Comparison of ENCODE assay signal across 13 cellular contexts in the genomic region with DNA sequence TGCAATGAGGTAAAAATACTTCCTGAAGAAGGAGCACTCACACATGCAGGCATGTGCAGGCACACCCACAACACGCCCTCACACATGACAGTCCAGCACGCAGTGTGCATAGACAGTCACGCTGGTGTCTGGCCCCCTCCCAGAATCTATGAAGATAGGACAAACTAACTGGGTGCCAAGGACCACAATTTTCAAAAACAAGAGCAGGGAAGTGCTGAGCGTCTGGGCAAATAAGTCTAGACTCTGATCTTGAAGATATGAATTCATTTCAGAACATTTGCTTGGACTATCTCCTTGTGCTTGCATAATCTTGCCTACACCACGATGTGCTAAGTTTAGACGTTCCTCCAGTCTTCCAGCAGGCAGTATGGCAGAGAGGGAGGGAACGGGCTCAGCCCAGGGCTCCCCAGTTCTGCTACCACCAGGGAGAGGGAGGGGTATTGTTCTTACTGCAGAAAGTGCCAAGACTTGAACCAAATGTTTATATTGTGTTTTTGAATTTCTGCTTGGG.
DNase-seq lines count a peak whose midpoint lies in the region; ATAC-seq and TF ChIP-seq lines count a peak whose summit lies in the region.
"Had no signal": no experiment of that assay in that cellular context is flagged by ENCODE, and none has a peak within 500 bp of the region (broad histone marks: within the 10 kb centered on the region; RNA-seq: fewer than 3 reads in every experiment).

No MANE protein-coding gene starts in this region.

- no peak for TF ChIP-seq CTCF in fibroblast of pulmonary artery (IDR thresholded peaks at IDR 0.05; ENCODE audit: low read length, missing control alignments)

- H3K27me3 ChIP-seq in aorta (ENCODE audit: control insufficient read depth in 1 of 2, insufficient read depth in 2 of 2, low read length in 1 of 2): no peaks in the 10 kb centered on the region

- intact Hi-C loops in activated CD4-positive, alpha-beta T cell treated with anti-CD3 and anti-CD28 coated beads, Interleukin-2, amount 10 ng/mL, durations not matched to agents 24 days and 14 days (cut with micrococcal nuclease): no loop called here
- intact Hi-C loops in aorta (cut with DNase I): loop anchor here (10.0 kb wide), 2 partner anchors 283 to 827 kb away; no protein-coding TSS in a partner anchor

- H3K27me3 Mint-ChIP-seq in activated CD4-positive, alpha-beta T cell treated with anti-CD3 and anti-CD28 coated beads, Interleukin-2, amount 10 ng/mL, durations not matched to agents 24 days and 14 days: no peaks in the 10 kb centered on the region
- H3K27me3 Mint-ChIP-seq: activated naive CD8-positive, alpha-beta T cell treated with anti-CD3 and anti-CD28 coated beads for 36 hours had no signal

- H3K36me3 Mint-ChIP-seq in activated CD4-positive, alpha-beta T cell treated with anti-CD3 and anti-CD28 coated beads, Interleukin-2, amount 10 ng/mL, durations not matched to agents 24 days and 14 days (ENCODE audit: low read depth): no peaks in the 10 kb centered on the region
- H3K36me3 Mint-ChIP-seq: activated naive CD8-positive, alpha-beta T cell treated with anti-CD3 and anti-CD28 coated beads for 36 hours had no signal

- H3K4me3 ChIP-seq in fibroblast of pulmonary artery (replicated peaks; ENCODE audit: low read depth, low read length) (no peak overlapping the region), aorta (ENCODE audit: low read length in 2 of 2) (no peak overlapping the region)
- H3K4me3 ChIP-seq: HAP-1 had no signal

- H3K27ac ChIP-seq in aorta (ENCODE audit: low read depth in 1 of 2, low read length in 2 of 2): peak overlapping the region in 1 of 2 donors; percentile 65

- DNase-seq in activated CD4-positive, alpha-beta T cell treated with anti-CD3 and anti-CD28 coated beads, Interleukin-2, amount 10 ng/mL, durations not matched to agents 24 days and 14 days: peak; percentile 61
- no peak for DNase-seq in activated CD4-positive, alpha-beta T cell treated with anti-CD3 and anti-CD28 coated beads, Interleukin-2, amount 50 U/mL, for 1 hour
- peak; percentile 42 for DNase-seq in fibroblast of pulmonary artery (ENCODE audit: low read depth)
- DNase-seq in occipital lobe (lab: John Stamatoyannopoulos, UW): peak; percentile 21
- peak; percentile 81 to 85 for DNase-seq in aorta
- DNase-seq in stimulated activated CD4-positive, alpha-beta T cell treated with anti-CD3 and anti-CD28 coated beads, Interleukin-1b, Interleukin-23, amount 100 ng/mL, for 48 hours: no peak
- DNase-seq in KG1 (lab: John Stamatoyannopoulos, UW): no peak
- DNase-seq: activated naive CD8-positive, alpha-beta T cell treated with anti-CD3 and anti-CD28 coated beads for 36 hours; GF-D8; NCI-H187 had no signal

- H3K9me3 Mint-ChIP-seq in activated CD4-positive, alpha-beta T cell treated with anti-CD3 and anti-CD28 coated beads, Interleukin-2, amount 10 ng/mL, durations not matched to agents 24 days and 14 days: peaks cover 5% of the 10 kb centered on the region
- H3K9me3 Mint-ChIP-seq: activated naive CD8-positive, alpha-beta T cell treated with anti-CD3 and anti-CD28 coated beads for 36 hours had no signal

- peaks cover 2 to 4% of the 10 kb centered on the region in 2 donors for H3K4me1 ChIP-seq in aorta (ENCODE audit: control insufficient read depth in 1 of 2, insufficient read depth in 2 of 2, low read length in 2 of 2)
- H3K4me1 ChIP-seq: HAP-1 had no signal

- H3K4me1 Mint-ChIP-seq in activated CD4-positive, alpha-beta T cell treated with anti-CD3 and anti-CD28 coated beads, Interleukin-2, amount 10 ng/mL, durations not matched to agents 24 days and 14 days: peaks cover 37% of the 10 kb centered on the region

- peak; percentile 87 for ATAC-seq in aorta (ENCODE audit: low FRiP score)
- ATAC-seq in HG03039 (IDR thresholded peaks at IDR 0.05; ENCODE audit: unreplicated experiment): no peak
- ATAC-seq: activated CD4-positive, CD25-positive, alpha-beta regulatory T cell treated with anti-CD3 and anti-CD28 coated beads, Interleukin-2, amount 50 U/mL, for 24 hours had no signal

- H3K4me3 Mint-ChIP-seq in activated CD4-positive, alpha-beta T cell treated with anti-CD3 and anti-CD28 coated beads, Interleukin-2, amount 10 ng/mL, durations not matched to agents 24 days and 14 days: no peak overlapping the region
- H3K4me3 Mint-ChIP-seq: activated naive CD8-positive, alpha-beta T cell treated with anti-CD3 and anti-CD28 coated beads for 36 hours had no signal

- WGBS in aorta, 2 donors: 2 to 3% methylated on average over 7 of the region's 7 CpGs

- no peak overlapping the region for H3K27ac Mint-ChIP-seq in activated CD4-positive, alpha-beta T cell treated with anti-CD3 and anti-CD28 coated beads, Interleukin-2, amount 10 ng/mL, durations not matched to agents 24 days and 14 days
- H3K27ac Mint-ChIP-seq: activated naive CD8-positive, alpha-beta T cell treated with anti-CD3 and anti-CD28 coated beads for 36 hours had no signal

- no peaks in the 10 kb centered on the region for H3K36me3 ChIP-seq in aorta (ENCODE audit: control insufficient read depth in 1 of 2, insufficient read depth in 2 of 2, low read length in 1 of 2)
- H3K36me3 ChIP-seq: HAP-1 had no signal

- no peaks in the 10 kb centered on the region for H3K9me3 ChIP-seq in aorta (ENCODE audit: control insufficient read depth, low read length)
- H3K9me3 ChIP-seq: HAP-1 had no signal

Comparison
In these comparisons a context has a peak if more than half of its experiments do, and no peak if none do; other contexts are left out.
1. DNase-seq: peak in activated CD4-positive, alpha-beta T cell treated with anti-CD3 and anti-CD28 coated beads, Interleukin-2, amount 10 ng/mL, durations not matched to agents 24 days and 14 days (single experiment), fibroblast of pulmonary artery (single experiment), occipital lobe (single experiment) and aorta (2 of 2); none in activated CD4-positive, alpha-beta T cell treated with anti-CD3 and anti-CD28 coated beads, Interleukin-2, amount 50 U/mL, for 1 hour (single experiment), stimulated activated CD4-positive, alpha-beta T cell treated with anti-CD3 and anti-CD28 coated beads, Interleukin-1b, Interleukin-23, amount 100 ng/mL, for 48 hours (single experiment) and KG1 (single experiment).